Comparison of ENCODE assay signal across 1 cellular context in genomic region chr5:149495673-149496072, GRCh38.
TF ChIP-seq lines count a peak whose summit lies in the region.

No MANE protein-coding gene starts in this region.

TF ChIP-seq in GM23338, 12 proteins besides CTCF, POLR2A, EP300 and RAD21 (continued from another document):
- TF ChIP-seq ZNF462 (CRISPR knock-in tag; IDR thresholded peaks at IDR 0.05), result no peak
- TF ChIP-seq ZNF331 (CRISPR knock-in tag; IDR thresholded peaks at IDR 0.05; ENCODE audit: low read depth), result no peak
- TF ChIP-seq EZH2phosphoT487 (IDR thresholded peaks at IDR 0.05; ENCODE audit: unreplicated experiment), result no peak
- no peak for TF ChIP-seq ZNF114 (CRISPR knock-in tag; IDR thresholded peaks at IDR 0.05)
- TF ChIP-seq EZH2 (IDR thresholded peaks at IDR 0.05; ENCODE audit: low read depth, unreplicated experiment), result no peak
- no peak for TF ChIP-seq STAT1 (IDR thresholded peaks at IDR 0.05; ENCODE audit: unreplicated experiment)
- TF ChIP-seq POLR2AphosphoS5 (IDR thresholded peaks at IDR 0.05; ENCODE audit: low read depth), result no peak
- TF ChIP-seq ETS1 (IDR thresholded peaks at IDR 0.05), result no peak
- no peak for TF ChIP-seq REST (IDR thresholded peaks at IDR 0.05; ENCODE audit: unreplicated experiment)
- no peak for TF ChIP-seq JUNB (IDR thresholded peaks at IDR 0.05; ENCODE audit: unreplicated experiment)
- TF ChIP-seq CREB1 (CRISPR knock-in tag; IDR thresholded peaks at IDR 0.05; ENCODE audit: low read depth), result no peak
